ENCODE assay signal across 8 cellular contexts in genomic region chr7:99504281-99504602, GRCh38. TPM values are rescaled to one million over a fixed set of nuclear protein-coding genes. Genes with fewer than 3 reads are reported as not detected.
DNase-seq lines count a peak whose midpoint lies in the region; ATAC-seq, FAIRE-seq and TF ChIP-seq lines count a peak whose summit lies in the region.

No MANE protein-coding gene starts in this region.

- ATAC-seq in A549 (peak in 1 of 2 experiments; percentile 91; a peak in 3 of 6 replicates), pancreas (no peak)

- DNase-seq in A549 (ENCODE audit: low read depth in 1 of 2, low spot score in 1 of 2) (peak in 1 of 2 experiments; percentile 99), GDM1 (lab: John Stamatoyannopoulos, UW) (peak; percentile 95), SJCRH30 (peak; percentile 98 to 99), epithelial cell of prostate (ENCODE audit: low read depth, low spot score) (no peak), pancreas (no peak), midbrain (lab: John Stamatoyannopoulos, UW) (no peak), NCI-H226 (no peak), GOT3 (lab: John Stamatoyannopoulos, UW) (no peak)

- no peaks in the 10 kb centered on the region for H3K36me3 ChIP-seq in SJCRH30
- H3K36me3 ChIP-seq in pancreas = no peaks in the 10 kb centered on the region

- H3K9me3 ChIP-seq in A549 (no peaks in the 10 kb centered on the region), SJCRH30 (replicated peaks) (no peaks in the 10 kb centered on the region), pancreas (no peaks in the 10 kb centered on the region)

- H3K27ac ChIP-seq in A549 = peak overlapping the region; percentile 94 to 97
- peak overlapping the region; percentile 82 for H3K27ac ChIP-seq in SJCRH30
- peak overlapping the region; percentile 86 for H3K27ac ChIP-seq in epithelial cell of prostate
- H3K27ac ChIP-seq in pancreas = peak overlapping the region; percentile 70 to 93 (median 80)

- H3K4me3 ChIP-seq in A549 (peak overlapping the region; percentile 95), SJCRH30 (peak overlapping the region; percentile 85), pancreas (peak overlapping the region; percentile 66 to 83 (median 74))

- TF ChIP-seq CTCF in A549 (IDR thresholded peaks at IDR 0.05) (no peak), pancreas (IDR thresholded peaks at IDR 0.05) (no peak)

- FAIRE-seq in A549 (lab: Jason Lieb, UNC) = no peak
- no peak for FAIRE-seq in pancreas (lab: Jason Lieb, UNC)

- intact Hi-C loops in pancreas (cut with DNase I) = no loop called here

- H3K27me3 ChIP-seq in SJCRH30 (no peaks in the 10 kb centered on the region), pancreas (no peaks in the 10 kb centered on the region)

- TF ChIP-seq EP300 in A549 (IDR thresholded peaks at IDR 0.05) = no peak

- POLR2A ChIA-PET in A549 (lab: Yijun Ruan, JAX) = interaction anchor here (0.9 to 3.2 kb wide), 10 partner anchors 9 to 415 kb away, joined by 3 to 23 read pairs (median 10); partner anchors contain the start of genes ATP5MF, FAM200A, TRIM4 and ZNF655

- 2% methylated on average over 11 of the region's 19 CpGs for WGBS in A549 (ENCODE audit: missing lambda C conversion rate)
- 5 to 6% methylated on average over 19 of the region's 19 CpGs for WGBS in pancreas, 2 donors

- H3K4me1 ChIP-seq in A549 = peaks cover 16% of the 10 kb centered on the region; the same call in 2 of the 3 replicates
- H3K4me1 ChIP-seq in SJCRH30 = peaks cover 6% of the 10 kb centered on the region; the same call in 1 of the 2 replicates
- H3K4me1 ChIP-seq in pancreas = peaks cover 10 to 25% (median 13%) of the 10 kb centered on the region in 3 donors

- TF ChIP-seq POLR2A in A549 (IDR thresholded peaks at IDR 0.05; ENCODE audit: low read length) = no peak; the same call in 1 of the 2 replicates

- H3K4me2 ChIP-seq in A549 = peak overlapping the region; percentile 70

- no peak for TF ChIP-seq RAD21 in A549 (conservative IDR thresholded peaks at IDR 0.05 in 1 of 2, IDR thresholded peaks at IDR 0.05 in 1 of 2)

- CTCF ChIA-PET in A549 (lab: Yijun Ruan, JAX) = no interaction called here

TF ChIP-seq in A549, 52 proteins besides CTCF, POLR2A, EP300 and RAD21:
- no peak for TF ChIP-seq NPAS2 (CRISPR knock-in tag; IDR thresholded peaks at IDR 0.05; ENCODE audit: borderline replicate concordance)
- TF ChIP-seq TP53 (CRISPR knock-in tag; IDR thresholded peaks at IDR 0.05) = no peak
- no peak for TF ChIP-seq RNF2 (IDR thresholded peaks at IDR 0.05; ENCODE audit: borderline replicate concordance, low read depth)
- TF ChIP-seq CBX8 (IDR thresholded peaks at IDR 0.05) = no peak
- TF ChIP-seq REST (IDR thresholded peaks at IDR 0.05) = peak; percentile 48
- TF ChIP-seq MAX (IDR thresholded peaks at IDR 0.05) = 0 out of 2 replicates have a peak, but pooled peaks have one; percentile 7

RNA-seq across cellular contexts. Expression of gene ZKSCAN5, which starts 0.2 kb away (rescaled TPM):
- polyA plus RNA-seq in A549 (2011; rRNA removed) (14.1 and 15.7 TPM in 2 replicates), A549 (2017; fragmentation: RNase III; extraction: RNeasy Plus Mini Kit Qiagen cat#74134 plus additional on column Dnase treatment) (7.2 to 8.3 TPM (median 8.2 TPM) in 3 replicates), pancreas (1 to 10 TPM; 2.4 TPM)
- 3.4 and 3.6 TPM in 2 replicates for polyA plus RNA-seq in A549 (2012; cell fraction: cytosol; rRNA removed)
- 2.7 and 3.2 TPM in 2 replicates for polyA plus RNA-seq in A549 (2012; cell fraction: nucleus; rRNA removed)
- polyA minus RNA-seq in A549 (2011; rRNA and poly(A)+ RNA removed) = 16.5 and 20.3 TPM in 2 replicates
- 18.9 and 19.5 TPM in 2 replicates for total RNA-seq in SJCRH30 (2014; rRNA removed; shearing (Covaris generic))
- 1 to 10 TPM; 1.4 to 4.1 (median 2.0) TPM for total RNA-seq in pancreas

RNA-seq across cellular contexts. Expression of gene ZNF394, which starts 4.2 kb away (rescaled TPM):
- polyA plus RNA-seq in A549 (2011; rRNA removed) = 12.8 and 13.9 TPM in 2 replicates
- polyA plus RNA-seq in A549 (2012; cell fraction: cytosol; rRNA removed) = 12.0 and 13.6 TPM in 2 replicates
- polyA plus RNA-seq in A549 (2012; cell fraction: nucleus; rRNA removed) = 11.2 and 13.1 TPM in 2 replicates
- 12.2 to 14.9 TPM (median 13.6 TPM) in 3 replicates for polyA plus RNA-seq in A549 (2017; fragmentation: RNase III; extraction: RNeasy Plus Mini Kit Qiagen cat#74134 plus additional on column Dnase treatment)
- 16.9 and 20.7 TPM in 2 replicates for polyA minus RNA-seq in A549 (2011; rRNA and poly(A)+ RNA removed)
- total RNA-seq in SJCRH30 (2014; rRNA removed; shearing (Covaris generic)) = 25.4 and 29.7 TPM in 2 replicates
- 10 to 100 TPM; 10.3 to 16.8 (median 13.2) TPM for total RNA-seq in pancreas
- polyA plus RNA-seq in pancreas = 10 to 100 TPM; 15.6 to 15.9 TPM

RNA-seq across cellular contexts. Expression of gene ZNF789, which starts 31.6 kb away (rescaled TPM):
- polyA plus RNA-seq in A549 (2011; rRNA removed) (11.6 and 12.6 TPM in 2 replicates), A549 (2017; fragmentation: RNase III; extraction: RNeasy Plus Mini Kit Qiagen cat#74134 plus additional on column Dnase treatment) (7.5 to 8.8 TPM (median 7.7 TPM) in 3 replicates), pancreas (10 to 100 TPM; 12.9 to 21.9 TPM)
- polyA plus RNA-seq in A549 (2012; cell fraction: cytosol; rRNA removed) = 8.8 and 10.4 TPM in 2 replicates
- polyA plus RNA-seq in A549 (2012; cell fraction: nucleus; rRNA removed) = 9.0 and 15.6 TPM in 2 replicates
- polyA minus RNA-seq in A549 (2011; rRNA and poly(A)+ RNA removed) = 4.4 and 5.9 TPM in 2 replicates
- total RNA-seq in SJCRH30 (2014; rRNA removed; shearing (Covaris generic)) = 12.2 and 20.1 TPM in 2 replicates
- total RNA-seq in pancreas = 1 to 10 TPM; 3.6 to 7.8 (median 4.3) TPM

RNA-seq across cellular contexts. Expression of gene ATP5MF, which starts 38.3 kb away (rescaled TPM):
- polyA plus RNA-seq in A549 (2011; rRNA removed) (632 and 723 TPM in 2 replicates), A549 (2017; fragmentation: RNase III; extraction: RNeasy Plus Mini Kit Qiagen cat#74134 plus additional on column Dnase treatment) (1,491 to 1,707 TPM (median 1,548 TPM) in 3 replicates), pancreas (100 to 1,000 TPM; 412 to 428 TPM)
- polyA plus RNA-seq in A549 (2012; cell fraction: cytosol; rRNA removed) = 1,443 and 1,467 TPM in 2 replicates
- 897 and 1,697 TPM in 2 replicates for polyA plus RNA-seq in A549 (2012; cell fraction: nucleus; rRNA removed)
- polyA minus RNA-seq in A549 (2011; rRNA and poly(A)+ RNA removed) = 84.9 and 124 TPM in 2 replicates
- 912 and 1,207 TPM in 2 replicates for total RNA-seq in SJCRH30 (2014; rRNA removed; shearing (Covaris generic))
- total RNA-seq in pancreas = 100 to 1,000 TPM in 1 of 6 donors, 10 to 100 TPM in 5; 50.8 to 102 (median 83.4) TPM

RNA-seq across cellular contexts. Expression of gene FAM200A, which starts 47.7 kb away (rescaled TPM):
- polyA plus RNA-seq in A549 (2011; rRNA removed) (7.5 and 9.8 TPM in 2 replicates), A549 (2017; fragmentation: RNase III; extraction: RNeasy Plus Mini Kit Qiagen cat#74134 plus additional on column Dnase treatment) (5.3 to 6.1 TPM (median 5.9 TPM) in 3 replicates), pancreas (1 to 10 TPM; 2.3 to 4.3 TPM)
- 2.5 and 2.6 TPM in 2 replicates for polyA plus RNA-seq in A549 (2012; cell fraction: cytosol; rRNA removed)
- polyA plus RNA-seq in A549 (2012; cell fraction: nucleus; rRNA removed) = 0.93 and 1.0 TPM in 2 replicates
- polyA minus RNA-seq in A549 (2011; rRNA and poly(A)+ RNA removed) = 2.9 and 3.0 TPM in 2 replicates
- 13.9 and 15.0 TPM in 2 replicates for total RNA-seq in SJCRH30 (2014; rRNA removed; shearing (Covaris generic))
- total RNA-seq in pancreas = 1 to 10 TPM; 1.7 to 4.1 (median 2.3) TPM

Comparison
In these comparisons a context has a peak if more than half of its experiments do, and no peak if none do; other contexts are left out.
1. DNase-seq: peak in GDM1 (single experiment) and SJCRH30 (2 of 2); none in epithelial cell of prostate (single experiment), pancreas (0 of 6), midbrain (single experiment), NCI-H226 (single experiment) and GOT3 (single experiment).
2. Peak in every context shown above with its lines, with median percentiles within 50 percentile points of each other: H3K27ac ChIP-seq and H3K4me3 ChIP-seq.